ENCODE assay signal across 7 cellular contexts in genomic region chr1:155967410-155968400, GRCh38. TPM values are rescaled to one million over a fixed set of nuclear protein-coding genes. Genes with fewer than 3 reads are reported as not detected.
A peak's percentile ranks its signal among the peaks of the same experiment; 100 is the strongest.
DNase-seq lines count a peak whose midpoint lies in the region; ATAC-seq lines count a peak whose summit lies in the region.
"Had no signal": no experiment of that assay in that cellular context is flagged by ENCODE, and none has a peak within 500 bp of the region (broad histone marks: within the 10 kb centered on the region; RNA-seq: fewer than 3 reads in every experiment).

No MANE protein-coding gene starts in this region.

- peaks cover 14% of the 10 kb centered on the region for H3K36me3 ChIP-seq in mesendoderm (ENCODE audit: control insufficient read depth, insufficient read depth, low read length)

- peaks cover 25% of the 10 kb centered on the region for H3K36me3 Mint-ChIP-seq in activated naive CD8-positive, alpha-beta T cell treated with anti-CD3 and anti-CD28 coated beads, Interleukin-2, amount 10 ng/mL, durations not matched to agents 7 days and 5 days

- no peak overlapping the region for H3K23ac ChIP-seq in mesendoderm (ENCODE audit: low read length)

- H2AK5ac ChIP-seq in mesendoderm (ENCODE audit: low read length): no peak overlapping the region

- peak overlapping the region; percentile 96 for H3K27ac Mint-ChIP-seq in activated naive CD8-positive, alpha-beta T cell treated with anti-CD3 and anti-CD28 coated beads, Interleukin-2, amount 10 ng/mL, durations not matched to agents 7 days and 5 days

- peaks cover 65% of the 10 kb centered on the region for H3K4me1 Mint-ChIP-seq in activated naive CD8-positive, alpha-beta T cell treated with anti-CD3 and anti-CD28 coated beads, Interleukin-2, amount 10 ng/mL, durations not matched to agents 7 days and 5 days

- peak; percentile 62 for DNase-seq in G401 (ENCODE audit: low spot score)
- DNase-seq in activated naive CD8-positive, alpha-beta T cell treated with anti-CD3 and anti-CD28 coated beads, Interleukin-2, amount 10 ng/mL, durations not matched to agents 7 days and 5 days: no peak
- DNase-seq in mesendoderm: peak; percentile 56
- no peak for DNase-seq in HuH-7.5 (ENCODE audit: low spot score)

- H3K27ac ChIP-seq in mesendoderm (ENCODE audit: low read depth, low read length): no peak overlapping the region

- peak overlapping the region; percentile 65 for H3K9ac ChIP-seq in mesendoderm (ENCODE audit: low read length)

- in situ Hi-C loops in G401 (cut with HindIII; ENCODE audit: low sequenced_read_pairs): loop anchor here (5.0 kb wide), 1 partner anchor 45 kb away; no protein-coding TSS in a partner anchor

- WGBS in mesendoderm (ENCODE audit: extremely low coverage, insufficient coverage, low lambda C conversion rate): no CpG with 5 or more reads among the region's 19 CpGs

- peaks cover 4% of the 10 kb centered on the region for H3K4me1 ChIP-seq in mesendoderm (ENCODE audit: control insufficient read depth, low read depth, low read length)

- no peaks in the 10 kb centered on the region for H3K27me3 Mint-ChIP-seq in activated naive CD8-positive, alpha-beta T cell treated with anti-CD3 and anti-CD28 coated beads, Interleukin-2, amount 10 ng/mL, durations not matched to agents 7 days and 5 days

- no peak overlapping the region for H2BK120ac ChIP-seq in mesendoderm (ENCODE audit: low read depth, low read length)

- no peak overlapping the region for H3K4me3 ChIP-seq in mesendoderm (ENCODE audit: low read length)

- no peak overlapping the region for H4K5ac ChIP-seq in mesendoderm (ENCODE audit: low read length)

- ATAC-seq in activated naive CD8-positive, alpha-beta T cell treated with anti-CD3 and anti-CD28 coated beads, Interleukin-2, amount 10 ng/mL, durations not matched to agents 7 days and 5 days (ENCODE audit: low read depth): peak; percentile 55
- ATAC-seq in GM18858 (IDR thresholded peaks at IDR 0.05; ENCODE audit: unreplicated experiment) (no peak), GM21723 (IDR thresholded peaks at IDR 0.05; ENCODE audit: unreplicated experiment) (no peak)

- H2BK15ac ChIP-seq in mesendoderm (replicated peaks; ENCODE audit: low read depth): no peak overlapping the region

- H3K18ac ChIP-seq in mesendoderm (ENCODE audit: low read length): no peak overlapping the region

- peaks cover 25% of the 10 kb centered on the region for H3K79me1 ChIP-seq in mesendoderm (ENCODE audit: low read length)

- POLR2A ChIA-PET in activated naive CD8-positive, alpha-beta T cell treated with anti-CD3 and anti-CD28 coated beads, Interleukin-2, amount 10 ng/mL, durations not matched to agents 7 days and 5 days (lab: Charles Lee): interaction anchor here (0.6 to 3.1 kb wide), 12 partner anchors 7 to 34 kb away, joined by 3 to 34 read pairs (median 4); partner anchors contain the start of genes ARHGEF2 and KHDC4

- H3K4ac ChIP-seq in mesendoderm (ENCODE audit: low read depth, low read length): no peak overlapping the region

- peak overlapping the region; percentile 69 for H3K56ac ChIP-seq in mesendoderm (ENCODE audit: low read length)

- H3K4me3 Mint-ChIP-seq in activated naive CD8-positive, alpha-beta T cell treated with anti-CD3 and anti-CD28 coated beads, Interleukin-2, amount 10 ng/mL, durations not matched to agents 7 days and 5 days: peak overlapping the region; percentile 79

- H3K4me2 ChIP-seq in mesendoderm (ENCODE audit: low read length): no peak overlapping the region

- peaks cover 25% of the 10 kb centered on the region for H3K79me2 ChIP-seq in mesendoderm (ENCODE audit: control insufficient read depth, insufficient read depth, low read length)

- H3K9me3 Mint-ChIP-seq in activated naive CD8-positive, alpha-beta T cell treated with anti-CD3 and anti-CD28 coated beads, Interleukin-2, amount 10 ng/mL, durations not matched to agents 7 days and 5 days: no peaks in the 10 kb centered on the region

- H3K27me3 ChIP-seq in mesendoderm (ENCODE audit: insufficient read depth, low read length, poor library complexity): no peaks in the 10 kb centered on the region

- no peak overlapping the region for H4K8ac ChIP-seq in mesendoderm (ENCODE audit: low read depth, low read length)

- peak overlapping the region; percentile 14 for H2BK5ac ChIP-seq in mesendoderm (ENCODE audit: low read length)

RNA-seq across cellular contexts. Expression of gene ARHGEF2, which starts 10.6 kb away (rescaled TPM):
- total RNA-seq in G401 (2014; rRNA removed; shearing (Covaris generic)): 20.3 and 35.9 TPM in 2 replicates
- total RNA-seq in activated naive CD8-positive, alpha-beta T cell treated with anti-CD3 and anti-CD28 coated beads, Interleukin-2, amount 10 ng/mL, durations not matched to agents 7 days and 5 days: 100 to 1,000 TPM; 151 to 155 TPM
- 28.6 TPM for polyA plus RNA-seq in mesendoderm (2013, experiment 1 of 2)
- 27.5 TPM for polyA plus RNA-seq in mesendoderm (2013, experiment 2 of 2)

RNA-seq across cellular contexts. Expression of gene RXFP4, which starts 26.3 kb away (rescaled TPM):
- not detected in 2 replicates for total RNA-seq in G401 (2014; rRNA removed; shearing (Covaris generic))
- total RNA-seq in activated naive CD8-positive, alpha-beta T cell treated with anti-CD3 and anti-CD28 coated beads, Interleukin-2, amount 10 ng/mL, durations not matched to agents 7 days and 5 days: under 1 TPM in 1 of 2 experiments, not detected in 1; 0.26 TPM
- polyA plus RNA-seq in mesendoderm (2013, experiment 1 of 2): not detected
- polyA plus RNA-seq in mesendoderm (2013, experiment 2 of 2): not detected
- total RNA-seq: T-helper 1 cell treated with Interleukin-12 subunit alpha and Interleukin-12 subunit beta and Interleukin-4 antibody, amounts not matched to agents 30 ng/mL and 1 ng/mL, for 36 hours had no signal

RNA-seq across cellular contexts. Expression of gene KHDC4, which starts 33.5 kb away (rescaled TPM):
- 30.0 and 52.6 TPM in 2 replicates for total RNA-seq in G401 (2014; rRNA removed; shearing (Covaris generic))
- total RNA-seq in activated naive CD8-positive, alpha-beta T cell treated with anti-CD3 and anti-CD28 coated beads, Interleukin-2, amount 10 ng/mL, durations not matched to agents 7 days and 5 days: 10 to 100 TPM; 91.6 to 94.5 TPM
- polyA plus RNA-seq in mesendoderm (2013, experiment 1 of 2): 21.5 TPM
- polyA plus RNA-seq in mesendoderm (2013, experiment 2 of 2): 21.5 TPM

RNA-seq across cellular contexts. Expression of gene SSR2, which starts 53.0 kb away (rescaled TPM):
- total RNA-seq in G401 (2014; rRNA removed; shearing (Covaris generic)): 257 and 273 TPM in 2 replicates
- 100 to 1,000 TPM; 204 to 205 TPM for total RNA-seq in activated naive CD8-positive, alpha-beta T cell treated with anti-CD3 and anti-CD28 coated beads, Interleukin-2, amount 10 ng/mL, durations not matched to agents 7 days and 5 days
- 289 TPM for polyA plus RNA-seq in mesendoderm (2013, experiment 1 of 2)
- 291 TPM for polyA plus RNA-seq in mesendoderm (2013, experiment 2 of 2)

RNA-seq across cellular contexts. Expression of gene RIT1, which starts 56.6 kb away (rescaled TPM):
- 22.6 and 43.9 TPM in 2 replicates for total RNA-seq in G401 (2014; rRNA removed; shearing (Covaris generic))
- total RNA-seq in activated naive CD8-positive, alpha-beta T cell treated with anti-CD3 and anti-CD28 coated beads, Interleukin-2, amount 10 ng/mL, durations not matched to agents 7 days and 5 days: 10 to 100 TPM; 31.3 to 32.8 TPM
- polyA plus RNA-seq in mesendoderm (2013, experiment 1 of 2): 10.1 TPM
- 9.6 TPM for polyA plus RNA-seq in mesendoderm (2013, experiment 2 of 2)

Comparison
In these comparisons a context has a peak if more than half of its experiments do, and no peak if none do; other contexts are left out.
1. DNase-seq: peak in G401 (single experiment) and mesendoderm (single experiment); none in activated naive CD8-positive, alpha-beta T cell treated with anti-CD3 and anti-CD28 coated beads, Interleukin-2, amount 10 ng/mL, durations not matched to agents 7 days and 5 days (single experiment) and HuH-7.5 (single experiment).